8 cellular contexts compared by ENCODE assay signal in the genomic region with DNA sequence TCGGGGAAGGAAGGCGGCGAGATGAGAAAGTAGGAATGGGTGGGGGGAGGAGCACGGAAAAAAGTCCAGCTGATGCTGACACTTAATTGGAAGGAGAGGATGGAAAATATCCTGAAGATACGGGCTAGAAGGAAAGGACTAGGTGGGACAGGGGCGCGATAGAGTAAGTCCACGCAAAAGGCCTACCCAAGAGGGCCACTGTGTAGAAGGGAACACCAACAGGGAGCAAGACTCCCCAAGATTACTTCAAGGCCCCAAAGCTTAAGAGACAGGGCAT. TPM values are rescaled to one million over a fixed set of nuclear protein-coding genes. Genes with fewer than 3 reads are reported as not detected.
DNase-seq lines count a peak whose midpoint lies in the region; ATAC-seq, FAIRE-seq and TF ChIP-seq lines count a peak whose summit lies in the region.

No MANE protein-coding gene starts in this region.

- H3K27me3 ChIP-seq in GM12878 (replicated peaks in 1 of 2; ENCODE audit: control insufficient read depth in 2 of 2, insufficient read depth in 2 of 2, low read length in 1 of 2): no peaks in the 10 kb centered on the region

- peaks cover 67% of the 10 kb centered on the region for H3K79me2 ChIP-seq in GM12878 (ENCODE audit: control insufficient read depth, insufficient read depth, low read length)

- peaks cover 0 to 2% of the 10 kb centered on the region in 2 experiments; a peak in 1 of 4 replicates for H3K36me3 ChIP-seq in GM12878 (ENCODE audit: control insufficient read depth in 2 of 2, insufficient read depth in 2 of 2, low read length in 1 of 2)

- no peaks in the 10 kb centered on the region for H3K27me3 Mint-ChIP-seq in Calu3 (ENCODE audit: unreplicated experiment)

- RAD21 ChIA-PET in GM12878 (lab: Charles Lee; ENCODE audit: unreplicated experiment): no interaction called here

- peak overlapping the region; percentile 99 for H2AFZ ChIP-seq in GM12878 (ENCODE audit: control insufficient read depth, low read depth, low read length)

- H3K4me3 ChIP-seq in GM12878: peak overlapping the region; percentile 93

- TF ChIP-seq CTCF in Calu3 (IDR thresholded peaks at IDR 0.05; ENCODE audit: unreplicated experiment): no peak
- no peak for TF ChIP-seq CTCF in GM12878 (IDR thresholded peaks at IDR 0.05 in 2 of 3, conservative IDR thresholded peaks at IDR 0.05 in 1 of 3; ENCODE audit: control insufficient read depth in 2 of 3, extremely low read depth in 1 of 3, insufficient read depth in 1 of 3, low read depth in 3 of 3, low read length in 3 of 3)

- POLR2A ChIA-PET in GM12878 (lab: Charles Lee): interaction anchor here (0.6 to 1.5 kb wide), 2 partner anchors 74 to 221 kb away, joined by 4 read pairs; partner anchors contain the start of gene PPM1D

- H3K4me1 Mint-ChIP-seq in Calu3 (ENCODE audit: low read depth, unreplicated experiment): peaks cover 10% of the 10 kb centered on the region

- DNase-seq in Calu3: peak; percentile 2
- no peak for DNase-seq in GM12878 (ENCODE audit: low read depth, low spot score)
- DNase-seq in left colon: peak; percentile 23 to 32
- peak in 3 of 49 donors; percentile 27 to 47 (median 44) for DNase-seq in substantia nigra (lab: John Stamatoyannopoulos, UW)
- no peak for DNase-seq in putamen (ENCODE audit: low spot score)
- DNase-seq in mucosa of gallbladder (ENCODE audit: low spot score): no peak
- DNase-seq in hepatic stellate cell (ENCODE audit: low spot score): no peak

- no peaks in the 10 kb centered on the region; the same call in 2 of the 3 replicates for H3K9me3 ChIP-seq in GM12878 (replicated peaks; ENCODE audit: control insufficient read depth, insufficient read depth, low read length)

- CTCF ChIA-PET in Calu3 (lab: Charles Lee) (interaction anchor here (0.6 to 1.2 kb wide), 2 partner anchors 37 to 77 kb away, joined by 3 to 4 read pairs; no protein-coding TSS in a partner anchor), GM12878 (lab: Yijun Ruan, JAX) (interaction anchor here (0.5 to 1.2 kb wide), 2 partner anchors 44 to 46 kb away, joined by 3 to 5 read pairs; no protein-coding TSS in a partner anchor)

- BruUV-seq in Calu3 (replicated peaks; lab: Mats Ljungman, UMichigan): no TSS peak
- no TSS peak for BruUV-seq in GM12878 (replicated peaks; lab: Mats Ljungman, UMichigan)

- H4K20me1 ChIP-seq in GM12878 (ENCODE audit: control insufficient read depth, insufficient read depth): no peaks in the 10 kb centered on the region; the same call in 1 of the 2 replicates

- H3K27ac ChIP-seq in GM12878 (ENCODE audit: control insufficient read depth, insufficient read depth) (peak overlapping the region; percentile 93), substantia nigra (ENCODE audit: low read depth, low read length, poor library complexity, severe bottlenecking) (peak overlapping the region; percentile 99)

- SMC1A ChIA-PET in GM12878 (lab: Charles Lee; ENCODE audit: uncharacterized antibody, unreplicated experiment): interaction anchor here (0.7 to 2.7 kb wide), 2 partner anchors 76 to 79 kb away, joined by 3 to 10 read pairs; no protein-coding TSS in a partner anchor

- ATAC-seq in HG03439 (IDR thresholded peaks at IDR 0.05; ENCODE audit: unreplicated experiment) (peak; percentile 18), GM12878 (peak; percentile 56), left colon (peak; percentile 25)

- no peaks in the 10 kb centered on the region for H3K9me3 Mint-ChIP-seq in Calu3 (ENCODE audit: low read depth, unreplicated experiment)

- no peak for TF ChIP-seq EP300 in GM12878 (IDR thresholded peaks at IDR 0.05; ENCODE audit: borderline replicate concordance in 1 of 2, control insufficient read depth in 1 of 2, low read depth in 2 of 2, low read length in 2 of 2)

- TF ChIP-seq RAD21 in GM12878 (IDR thresholded peaks at IDR 0.05; ENCODE audit: insufficient read depth, low read depth, low read length): no peak

- peak overlapping the region; percentile 88 for H3K4me3 Mint-ChIP-seq in Calu3 (ENCODE audit: low read depth, unreplicated experiment)

- H3K27ac Mint-ChIP-seq in Calu3 (ENCODE audit: unreplicated experiment): peak overlapping the region; percentile 87

- FAIRE-seq in GM12878 (lab: Jason Lieb, UNC): no peak

- intact Hi-C loops in Calu3 (cut with micrococcal nuclease; ENCODE audit: unreplicated experiment): loop anchor here (5.0 kb wide), 2 partner anchors 37 to 112 kb away; no protein-coding TSS in a partner anchor
- intact Hi-C loops in GM12878 (cut with micrococcal nuclease; ENCODE audit: unreplicated experiment): no loop called here
- intact Hi-C loops in left colon (cut with DNase I, micrococcal nuclease): no loop called here

- peak overlapping the region; percentile 94 for H3K9ac ChIP-seq in GM12878 (ENCODE audit: control insufficient read depth, insufficient read depth, low read length)

- H3K4me1 ChIP-seq in GM12878 (ENCODE audit: control insufficient read depth, insufficient read depth, low read length): no peaks in the 10 kb centered on the region

- H3K36me3 Mint-ChIP-seq in Calu3 (ENCODE audit: insufficient read depth, unreplicated experiment): peaks cover 27% of the 10 kb centered on the region

- 0% methylated on average over 8 of the region's 8 CpGs for WGBS in GM12878 (ENCODE audit: insufficient coverage, insufficient replicate concordance, low lambda C conversion rate, missing lambda C conversion rate)

- H3K4me2 ChIP-seq in GM12878 (ENCODE audit: control insufficient read depth, insufficient read depth): peak overlapping the region; percentile 30

- TF ChIP-seq POLR2A in GM12878 (IDR thresholded peaks at IDR 0.05; ENCODE audit: low read depth, low read length): no peak

- in situ Hi-C loops in GM12878 (cut with MboI): no loop called here

TF ChIP-seq in GM12878, 131 proteins besides CTCF, POLR2A, EP300 and RAD21:
- TF ChIP-seq IKZF2 (IDR thresholded peaks at IDR 0.05) (peak in 1 of 2 experiments; percentile 48; a peak in 3 of 4 replicates), MXI1 (IDR thresholded peaks at IDR 0.05; ENCODE audit: low read depth, low read length) (no peak), NFXL1 (IDR thresholded peaks at IDR 0.05; ENCODE audit: borderline replicate concordance) (peak; percentile 14; the same call in 1 of the 2 replicates), WRNIP1 (IDR thresholded peaks at IDR 0.05; ENCODE audit: borderline replicate concordance, low read depth, low read length) (0 out of 2 replicates have a peak, but pooled peaks have one; percentile 22), IKZF1 (conservative IDR thresholded peaks at IDR 0.05) (no peak), BCL11A (IDR thresholded peaks at IDR 0.05; ENCODE audit: low read depth, low read length) (0 out of 2 replicates have a peak, but pooled peaks have one; percentile 2)
- TF ChIP-seq, protein P1, sequence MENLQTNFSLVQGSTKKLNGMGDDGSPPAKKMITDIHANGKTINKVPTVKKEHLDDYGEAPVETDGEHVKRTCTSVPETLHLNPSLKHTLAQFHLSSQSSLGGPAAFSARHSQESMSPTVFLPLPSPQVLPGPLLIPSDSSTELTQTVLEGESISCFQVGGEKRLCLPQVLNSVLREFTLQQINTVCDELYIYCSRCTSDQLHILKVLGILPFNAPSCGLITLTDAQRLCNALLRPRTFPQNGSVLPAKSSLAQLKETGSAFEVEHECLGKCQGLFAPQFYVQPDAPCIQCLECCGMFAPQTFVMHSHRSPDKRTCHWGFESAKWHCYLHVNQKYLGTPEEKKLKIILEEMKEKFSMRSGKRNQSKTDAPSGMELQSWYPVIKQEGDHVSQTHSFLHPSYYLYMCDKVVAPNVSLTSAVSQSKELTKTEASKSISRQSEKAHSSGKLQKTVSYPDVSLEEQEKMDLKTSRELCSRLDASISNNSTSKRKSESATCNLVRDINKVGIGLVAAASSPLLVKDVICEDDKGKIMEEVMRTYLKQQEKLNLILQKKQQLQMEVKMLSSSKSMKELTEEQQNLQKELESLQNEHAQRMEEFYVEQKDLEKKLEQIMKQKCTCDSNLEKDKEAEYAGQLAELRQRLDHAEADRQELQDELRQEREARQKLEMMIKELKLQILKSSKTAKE (IDR thresholded peaks at IDR 0.05; ENCODE audit: low read depth, poor library complexity, severe bottlenecking): peak; percentile 16

RNA-seq across cellular contexts. Expression of gene APPBP2, which starts 0.8 kb away (rescaled TPM):
- total RNA-seq in Calu3 (2022) (24.3 and 27.2 TPM in 2 replicates), GM12878 (2014; rRNA removed) (12.1 and 16.2 TPM in 2 replicates), GM12878 (2014; rRNA removed; fragmentation: Illumina TruSeq; extraction: Trizol) (14.1 and 14.5 TPM in 2 replicates), GM12878 (2021) (22.5 and 25.3 TPM in 2 replicates), left colon (10 to 100 TPM; 30.7 to 34.7 TPM), mucosa of gallbladder (55.1 TPM)
- total RNA-seq in GM12878 (2013; cell fraction: nucleolus; rRNA removed): 30.8 and 50.6 TPM in 2 replicates
- polyA plus RNA-seq in GM12878 (2011; ENCODE audit: low read depth): 4.2 TPM
- polyA plus RNA-seq in GM12878 (2011; rRNA removed) (21.2 and 30.9 TPM in 2 replicates), GM12878 (2014; fragmentation: Illumina TruSeq; extraction: Trizol) (11.4 and 14.1 TPM in 2 replicates), GM12878 (2014; fragmentation: Nextera tagmentation; extraction: Ambion mirVana) (1 to 10 TPM; 4.3 to 5.7 TPM), GM12878 (2014; rRNA removed) (7.3 and 8.4 TPM in 2 replicates), GM12878 (2016; fragmentation: Nextera tagmentation; extraction: Ambion mirVana) (10 to 100 TPM; 30.3 to 30.8 TPM)
- 4.6 and 6.2 TPM in 2 replicates for polyA plus RNA-seq in GM12878 (2011; cell fraction: cytosol; rRNA removed)
- 7.1 and 8.0 TPM in 2 replicates for polyA plus RNA-seq in GM12878 (2011; cell fraction: nucleus; rRNA removed)
- 6.8 and 11.3 TPM in 2 replicates for polyA plus RNA-seq in GM12878 (2012)
- 17.1 and 30.9 TPM in 2 replicates for polyA minus RNA-seq in GM12878 (2011; rRNA and poly(A)+ RNA removed)
- polyA minus RNA-seq in GM12878 (2011; cell fraction: cytosol; rRNA and poly(A)+ RNA removed): 9.7 and 12.0 TPM in 2 replicates
- 6.3 and 11.2 TPM in 2 replicates for polyA minus RNA-seq in GM12878 (2011; cell fraction: nucleus; rRNA and poly(A)+ RNA removed)

Comparison
In these comparisons a context has a peak if more than half of its experiments do, and no peak if none do; other contexts are left out.
1. DNase-seq: peak in Calu3 (single experiment) and left colon (2 of 2); none in GM12878 (single experiment), putamen (single experiment), mucosa of gallbladder (single experiment) and hepatic stellate cell (single experiment).
2. Peak in every context shown above with its lines, with median percentiles within 50 percentile points of each other: ATAC-seq.